14 cellular contexts compared by ENCODE assay signal in genomic region chr2:75558786-75559428, GRCh38. TPM values are rescaled to one million over a fixed set of nuclear protein-coding genes. Genes with fewer than 3 reads are reported as not detected.
DNase-seq lines count a peak whose midpoint lies in the region; ATAC-seq and TF ChIP-seq lines count a peak whose summit lies in the region.
"Had no signal": no experiment of that assay in that cellular context is flagged by ENCODE, and none has a peak within 500 bp of the region (broad histone marks: within the 10 kb centered on the region; RNA-seq: fewer than 3 reads in every experiment).

No MANE protein-coding gene starts in this region.

- peak; percentile 51 for DNase-seq in EL
- DNase-seq in OCI-M1 (lab: John Stamatoyannopoulos, UW): peak; percentile 1
- peak; percentile 70 for DNase-seq in fibroblast of mammary gland (ENCODE audit: low read depth)
- DNase-seq in psoas muscle: no peak
- DNase-seq in CD8-positive, alpha-beta memory T cell: no peak
- no peak for DNase-seq in thyroid gland
- DNase-seq in endodermal cell: no peak
- DNase-seq: activated T-cell treated with anti-CD3 and anti-CD28 coated beads, Interleukin-2, amount 50 U/mL, for 48 hours; body of pancreas; erythroblast; ovary; stimulated activated CD4-positive, alpha-beta T cell treated with anti-CD3 and anti-CD28 coated beads, Interleukin-4, amount 100 ng/mL, for 1 hour; WERI-Rb-1 had no signal

- no peak overlapping the region for H3K27ac Mint-ChIP-seq in CD8-positive, alpha-beta memory T cell
- H3K27ac Mint-ChIP-seq in endodermal cell: no peak overlapping the region

- CTCF ChIA-PET in CD8-positive, alpha-beta memory T cell (lab: Charles Lee): no interaction called here

- intact Hi-C loops in psoas muscle (cut with DNase I): no loop called here
- intact Hi-C loops in thyroid gland (cut with DNase I): no loop called here

- peaks cover 0 to 1% (median 0%) of the 10 kb centered on the region in 3 donors for H3K36me3 Mint-ChIP-seq in CD8-positive, alpha-beta memory T cell
- no peaks in the 10 kb centered on the region for H3K36me3 Mint-ChIP-seq in endodermal cell (ENCODE audit: low read depth)

- peak overlapping the region in 1 of 7 donors; percentile 72 for H3K4me3 Mint-ChIP-seq in CD8-positive, alpha-beta memory T cell
- H3K4me3 Mint-ChIP-seq in endodermal cell: no peak overlapping the region

- no peak for TF ChIP-seq POLR2A in thyroid gland (IDR thresholded peaks at IDR 0.05)

- H3K4me3 ChIP-seq in fibroblast of mammary gland (ENCODE audit: control insufficient read depth, low read depth, low read length) (peak overlapping the region; percentile 84), psoas muscle (peak overlapping the region; percentile 70), thyroid gland (replicated peaks in 1 of 3) (no peak overlapping the region), endodermal cell (ENCODE audit: low read length) (no peak overlapping the region)
- H3K4me3 ChIP-seq in CD8-positive, alpha-beta memory T cell (ENCODE audit: low read length): no peak overlapping the region

- H3K9ac ChIP-seq in endodermal cell (ENCODE audit: extremely low read depth, low read length, poor library complexity, severe bottlenecking): no peak overlapping the region

- H3K9me3 ChIP-seq in psoas muscle: no peaks in the 10 kb centered on the region
- H3K9me3 ChIP-seq in CD8-positive, alpha-beta memory T cell (ENCODE audit: low read length): no peaks in the 10 kb centered on the region
- no peaks in the 10 kb centered on the region for H3K9me3 ChIP-seq in thyroid gland
- no peaks in the 10 kb centered on the region for H3K9me3 ChIP-seq in endodermal cell (ENCODE audit: control insufficient read depth, low read length)
- H3K9me3 ChIP-seq: body of pancreas, ovary had no signal

- H3K27me3 ChIP-seq in psoas muscle (ENCODE audit: insufficient read depth in 3 of 3, low read length in 2 of 3): peaks cover 0 to 46% (median 0%) of the 10 kb centered on the region in 3 donors
- no peaks in the 10 kb centered on the region for H3K27me3 ChIP-seq in CD8-positive, alpha-beta memory T cell (ENCODE audit: insufficient read depth, low read length, poor library complexity, severe bottlenecking)
- no peaks in the 10 kb centered on the region for H3K27me3 ChIP-seq in thyroid gland
- peaks cover 73% of the 10 kb centered on the region for H3K27me3 ChIP-seq in endodermal cell (ENCODE audit: control insufficient read depth, insufficient read depth, low read length, poor library complexity, severe bottlenecking)
- H3K27me3 ChIP-seq: body of pancreas, ovary had no signal

- 75 to 79% (median 76%) methylated on average over 4 of the region's 4 CpGs for WGBS in psoas muscle, 3 donors
- 87% methylated on average over 4 of the region's 4 CpGs for WGBS in thyroid gland, 2 donors
- 91 to 95% methylated on average over 2 to 4 of the region's 4 CpGs for WGBS in endodermal cell (ENCODE audit: insufficient coverage in 1 of 2, insufficient read length in 1 of 2), 2 experiments

- H3K4me1 ChIP-seq in psoas muscle (peaks cover 5% of the 10 kb centered on the region), thyroid gland (peaks cover 10 to 20% of the 10 kb centered on the region in 2 donors), endodermal cell (ENCODE audit: control insufficient read depth, insufficient read depth, low read length) (no peaks in the 10 kb centered on the region)
- no peaks in the 10 kb centered on the region for H3K4me1 ChIP-seq in CD8-positive, alpha-beta memory T cell (ENCODE audit: insufficient read depth, low read length)

- H3K9me3 Mint-ChIP-seq in CD8-positive, alpha-beta memory T cell: peaks cover 0 to 5% (median 0%) of the 10 kb centered on the region in 5 donors
- no peaks in the 10 kb centered on the region for H3K9me3 Mint-ChIP-seq in endodermal cell

- no peak overlapping the region for H3K27ac ChIP-seq in psoas muscle
- no peak overlapping the region for H3K27ac ChIP-seq in CD8-positive, alpha-beta memory T cell (ENCODE audit: low read depth, low read length)
- H3K27ac ChIP-seq in thyroid gland: no peak overlapping the region
- H3K27ac ChIP-seq in endodermal cell (ENCODE audit: low read depth, low read length): no peak overlapping the region
- H3K27ac ChIP-seq: ovary, WERI-Rb-1 had no signal

- no peak for ATAC-seq in psoas muscle
- ATAC-seq: body of pancreas had no signal

- H3K36me3 ChIP-seq in psoas muscle (ENCODE audit: insufficient read depth in 1 of 2, low read depth in 1 of 2) (no peaks in the 10 kb centered on the region), thyroid gland (no peaks in the 10 kb centered on the region), endodermal cell (ENCODE audit: control insufficient read depth, insufficient read depth, low read length) (no peaks in the 10 kb centered on the region)
- H3K36me3 ChIP-seq in CD8-positive, alpha-beta memory T cell (ENCODE audit: insufficient read depth, low read length): no peaks in the 10 kb centered on the region
- H3K36me3 ChIP-seq: ovary, WERI-Rb-1 had no signal

- H3K27me3 Mint-ChIP-seq in CD8-positive, alpha-beta memory T cell: peaks cover 26 to 53% of the 10 kb centered on the region in 2 donors
- peaks cover 43% of the 10 kb centered on the region for H3K27me3 Mint-ChIP-seq in endodermal cell (ENCODE audit: insufficient read depth)

- POLR2A ChIA-PET in CD8-positive, alpha-beta memory T cell (lab: Charles Lee): no interaction called here

- H3K4me1 Mint-ChIP-seq in CD8-positive, alpha-beta memory T cell: peaks cover 8 to 15% (median 13%) of the 10 kb centered on the region in 3 donors
- peaks cover 30% of the 10 kb centered on the region for H3K4me1 Mint-ChIP-seq in endodermal cell

- TF ChIP-seq CTCF in fibroblast of mammary gland (conservative IDR thresholded peaks at IDR 0.05; ENCODE audit: control insufficient read depth, insufficient read depth, low read depth, low read length): no peak
- TF ChIP-seq CTCF in psoas muscle (IDR thresholded peaks at IDR 0.05): no peak
- no peak for TF ChIP-seq CTCF in thyroid gland (IDR thresholded peaks at IDR 0.05)
- no peak for TF ChIP-seq CTCF in endodermal cell (conservative IDR thresholded peaks at IDR 0.05)

RNA-seq across cellular contexts. Expression of gene EVA1A, which starts 1.8 kb away (rescaled TPM):
- total RNA-seq in psoas muscle (1 to 10 TPM in 2 of 4 donors, under 1 TPM in 2; 0.57 to 2.5 (median 1.1) TPM), thyroid gland (10 to 100 TPM in 3 of 4 donors, 1 to 10 TPM in 1; 3.6 to 19.8 (median 12.3) TPM), endodermal cell (1 to 10 TPM; 1.2 to 1.8 TPM)
- under 1 TPM; 0.51 to 0.83 (median 0.76) TPM for polyA plus RNA-seq in psoas muscle
- not detected for total RNA-seq in CD8-positive, alpha-beta memory T cell
- not detected for polyA plus RNA-seq in CD8-positive, alpha-beta memory T cell
- 3.3 TPM for polyA plus RNA-seq in endodermal cell (2013, experiment 1 of 2)
- 3.3 TPM for polyA plus RNA-seq in endodermal cell (2013, experiment 2 of 2)
- total RNA-seq: NCI-H460 had no signal

Comparison
In these comparisons a context has a peak if more than half of its experiments do, and no peak if none do; other contexts are left out.
1. DNase-seq: peak in EL (single experiment), OCI-M1 (single experiment) and fibroblast of mammary gland (single experiment); none in psoas muscle (0 of 2), CD8-positive, alpha-beta memory T cell (0 of 5), thyroid gland (0 of 2) and endodermal cell (single experiment).
2. H3K4me3 ChIP-seq: peak in fibroblast of mammary gland (single experiment) and psoas muscle (single experiment); none in CD8-positive, alpha-beta memory T cell (single experiment), thyroid gland (0 of 3) and endodermal cell (single experiment).